Comparison of ENCODE assay signal across 23 cellular contexts in the genomic region with DNA sequence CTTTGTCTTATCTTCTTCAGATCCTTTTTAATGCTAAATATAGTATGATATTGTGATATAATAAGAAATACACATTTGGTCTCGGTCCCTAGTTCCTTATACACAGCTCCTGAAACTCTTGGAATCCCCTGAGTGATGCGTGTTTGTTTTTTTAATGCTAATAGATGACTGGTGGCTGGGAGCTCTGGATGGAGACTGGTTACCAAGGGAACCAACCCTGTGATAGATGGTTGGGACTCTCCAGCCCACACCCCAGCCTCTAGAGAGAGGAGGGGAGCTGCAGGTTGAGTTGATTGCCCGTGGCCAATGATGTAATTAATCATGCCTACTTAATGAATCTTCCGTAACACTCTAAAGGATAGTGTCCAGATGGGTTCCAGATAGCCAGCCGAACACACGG.
"Had no signal": no experiment of that assay in that cellular context is flagged by ENCODE, and none has a peak within 500 bp of the region (broad histone marks: within the 10 kb centered on the region; RNA-seq: fewer than 3 reads in every experiment).

No MANE protein-coding gene starts in this region.

- H3K27ac ChIP-seq: ascending aorta, hepatocyte, left lung, tibial artery had no signal

- H3K4me1 Mint-ChIP-seq: activated CD4-positive, alpha-beta T cell treated with anti-CD3 and anti-CD28 coated beads, Interleukin-2, amount 10 ng/mL, durations not matched to agents 7 days and 5 days; activated naive CD4-positive, alpha-beta T cell treated with anti-CD3 and anti-CD28 coated beads, Interleukin-2, amount 50 U/mL, for 24 hours had no signal

- H2AFZ ChIP-seq: hepatocyte had no signal

- H3K4me2 ChIP-seq: hepatocyte had no signal

- H3K4me3 Mint-ChIP-seq: activated CD4-positive, alpha-beta T cell treated with anti-CD3 and anti-CD28 coated beads, Interleukin-2, amount 10 ng/mL, durations not matched to agents 7 days and 5 days; activated naive CD4-positive, alpha-beta T cell treated with anti-CD3 and anti-CD28 coated beads, Interleukin-2, amount 50 U/mL, for 24 hours; activated T-cell treated with anti-CD3 and anti-CD28 coated beads, Interleukin-2, amount 50 U/mL, for 72 hours; dendritic cell treated with granulocyte-macrophage colony-stimulating factor and Interleukin-4, amounts not matched to agents 40 ng/mL and 50 ng/mL, for 4 days; neural crest cell had no signal

- H3K9me3 Mint-ChIP-seq: activated CD4-positive, alpha-beta T cell treated with anti-CD3 and anti-CD28 coated beads, Interleukin-2, amount 10 ng/mL, durations not matched to agents 7 days and 5 days; activated naive CD4-positive, alpha-beta T cell treated with anti-CD3 and anti-CD28 coated beads, Interleukin-2, amount 50 U/mL, for 24 hours; activated T-cell treated with anti-CD3 and anti-CD28 coated beads, Interleukin-2, amount 50 U/mL, for 72 hours had no signal

- ATAC-seq: activated T-cell treated with anti-CD3 and anti-CD28 coated beads, Interleukin-2, amount 50 U/mL, for 72 hours; left lung had no signal

- H3K36me3 ChIP-seq: ascending aorta, left lung had no signal

- H3K4me1 ChIP-seq: left lung had no signal

- H3K27ac Mint-ChIP-seq: activated CD4-positive, alpha-beta T cell treated with anti-CD3 and anti-CD28 coated beads, Interleukin-2, amount 10 ng/mL, durations not matched to agents 7 days and 5 days; activated naive CD4-positive, alpha-beta T cell treated with anti-CD3 and anti-CD28 coated beads, Interleukin-2, amount 50 U/mL, for 24 hours; activated T-cell treated with anti-CD3 and anti-CD28 coated beads, Interleukin-2, amount 50 U/mL, for 72 hours; dendritic cell treated with granulocyte-macrophage colony-stimulating factor and Interleukin-4, amounts not matched to agents 40 ng/mL and 50 ng/mL, for 4 days had no signal

- H3K27me3 Mint-ChIP-seq: activated CD4-positive, alpha-beta T cell treated with anti-CD3 and anti-CD28 coated beads, Interleukin-2, amount 10 ng/mL, durations not matched to agents 7 days and 5 days; activated naive CD4-positive, alpha-beta T cell treated with anti-CD3 and anti-CD28 coated beads, Interleukin-2, amount 50 U/mL, for 24 hours; dendritic cell treated with granulocyte-macrophage colony-stimulating factor and Interleukin-4, amounts not matched to agents 40 ng/mL and 50 ng/mL, for 4 days; progenitor cell of endocrine pancreas had no signal

- H3K79me2 ChIP-seq: hepatocyte had no signal

- H3K27me3 ChIP-seq: ascending aorta, hepatocyte, left lung, tibial artery had no signal

- H3K4me3 ChIP-seq: ascending aorta, hepatocyte, left lung, tibial artery had no signal

- FAIRE-seq: bronchial epithelial cell, kidney had no signal

- H3K9me3 ChIP-seq: ascending aorta, left lung, tibial artery had no signal

- DNase-seq: activated CD4-positive, alpha-beta T cell treated with anti-CD3 and anti-CD28 coated beads, Interleukin-2, amount 10 ng/mL, durations not matched to agents 7 days and 5 days; activated CD8-positive, alpha-beta memory T cell treated with anti-CD3 and anti-CD28 coated beads, Interleukin-2, amount 50 U/mL, for 48 hours; activated effector memory CD4-positive, alpha-beta T cell treated with anti-CD3 and anti-CD28 coated beads, Interleukin-2, amount 50 U/mL, for 16 hours; activated T-cell treated with anti-CD3 and anti-CD28 coated beads, Interleukin-2, amount 50 U/mL, for 72 hours; cerebellar nuclear complex; effector memory CD4-positive, alpha-beta T cell; kidney; left lung; stimulated activated CD4-positive, alpha-beta T cell treated with anti-CD3 and anti-CD28 coated beads, Interleukin-12 subunit alpha, Interleukin-12 subunit beta, amount 100 ng/mL, for 4 hours; stimulated activated CD4-positive, alpha-beta T cell treated with anti-CD3 and anti-CD28 coated beads, Interleukin-1b, Interleukin-23, amount 100 ng/mL, for 48 hours; stimulated activated CD8-positive, alpha-beta memory T cell treated with anti-CD3 and anti-CD28 coated beads, Interleukin-4, amount 100 ng/mL, for 48 hours; stimulated activated naive CD4-positive, alpha-beta T cell; substantia nigra; T-helper 1 cell; T-helper 9 cell; tibial artery had no signal
